Comparison of ENCODE assay signal across 8 cellular contexts in genomic region chr2:111116843-111117665, GRCh38. TPM values are rescaled to one million over a fixed set of nuclear protein-coding genes. Genes with fewer than 3 reads are reported as not detected.
DNase-seq lines count a peak whose midpoint lies in the region; ATAC-seq, FAIRE-seq and TF ChIP-seq lines count a peak whose summit lies in the region.

No MANE protein-coding gene starts in this region.

- TF ChIP-seq CTCF in GM12864 (IDR thresholded peaks at IDR 0.05; ENCODE audit: low read depth, low read length, missing control alignments) (peak; percentile 91), SU-DHL-6 (IDR thresholded peaks at IDR 0.05; ENCODE audit: insufficient read depth, low read length, poor library complexity, severe bottlenecking) (peak; percentile 93), heart left ventricle (IDR thresholded peaks at IDR 0.05) (peak; percentile 77 to 96 (median 85)), pancreas (IDR thresholded peaks at IDR 0.05) (peak; percentile 70 to 83 (median 78))

- H3K36me3 ChIP-seq in SU-DHL-6 (ENCODE audit: low read length) (no peaks in the 10 kb centered on the region), adipocyte (ENCODE audit: control insufficient read depth, insufficient read depth, low read length, severe bottlenecking) (no peaks in the 10 kb centered on the region), heart left ventricle (no peaks in the 10 kb centered on the region), pancreas (no peaks in the 10 kb centered on the region)

- H3K9me2 ChIP-seq in SU-DHL-6 (replicated peaks; ENCODE audit: insufficient read depth, low read length) = no peaks in the 10 kb centered on the region

- H3K4me1 ChIP-seq in adipocyte (ENCODE audit: control insufficient read depth, insufficient read depth, low read length) (peaks cover 11% of the 10 kb centered on the region), heart left ventricle (peaks cover 4 to 51% (median 39%) of the 10 kb centered on the region in 12 donors), pancreas (peaks cover 0 to 11% (median 0%) of the 10 kb centered on the region in 3 donors)

- peaks cover 11% of the 10 kb centered on the region for H3K79me2 ChIP-seq in SU-DHL-6 (ENCODE audit: insufficient read depth, low read length)

- DNase-seq in GM12864 (ENCODE audit: low read depth) = no peak
- peak; percentile 66 for DNase-seq in NCI-H1048 (lab: John Stamatoyannopoulos, UW)
- peak; percentile 91 for DNase-seq in adipocyte (ENCODE audit: low read depth)
- peak; percentile 66 to 82 (median 76) for DNase-seq in heart left ventricle
- DNase-seq in pancreas = peak; percentile 76 to 93 (median 82)
- peak; percentile 75 for DNase-seq in ureter (ENCODE audit: low spot score)

- H3K9ac ChIP-seq in SU-DHL-6 (ENCODE audit: low read length) (no peak overlapping the region), adipocyte (ENCODE audit: low read length) (no peak overlapping the region)

- no peak for FAIRE-seq in pancreas (lab: Jason Lieb, UNC)

- H3K27me3 ChIP-seq in SU-DHL-6 (ENCODE audit: low read length) = no peaks in the 10 kb centered on the region
- H3K27me3 ChIP-seq in adipocyte (replicated peaks; ENCODE audit: control insufficient read depth, insufficient read depth, low read length) = peaks cover 23% of the 10 kb centered on the region
- H3K27me3 ChIP-seq in heart left ventricle = peaks cover 0 to 66% (median 18%) of the 10 kb centered on the region in 9 donors
- peaks cover 0 to 13% (median 0%) of the 10 kb centered on the region in 4 donors for H3K27me3 ChIP-seq in pancreas

- H2AFZ ChIP-seq in SU-DHL-6 (ENCODE audit: low read depth, low read length, severe bottlenecking) = no peak overlapping the region

- WGBS in heart left ventricle, 4 donors = 4 to 6% (median 5%) methylated on average over 33 of the region's 33 CpGs
- 2 to 3% methylated on average over 33 of the region's 33 CpGs for WGBS in pancreas, 2 donors

- peak overlapping the region; percentile 48 for H3K4me2 ChIP-seq in SU-DHL-6 (ENCODE audit: low read depth, low read length, poor library complexity, severe bottlenecking)

- H4K20me1 ChIP-seq in SU-DHL-6 (ENCODE audit: low read depth, low read length) = no peaks in the 10 kb centered on the region

- intact Hi-C loops in heart left ventricle (cut with DNase I) = loop anchor here (2.0 to 10.0 kb wide), 9 partner anchors 302 to 588 kb away; no protein-coding TSS in a partner anchor
- intact Hi-C loops in pancreas (cut with DNase I) = no loop called here

- ATAC-seq in heart left ventricle (peak; percentile 62 to 74 (median 68)), pancreas (peak; percentile 41 to 76 (median 70)), GM21529 (IDR thresholded peaks at IDR 0.05; ENCODE audit: unreplicated experiment) (no peak)

- TF ChIP-seq POLR2A in heart left ventricle (IDR thresholded peaks at IDR 0.05) = no peak

- H3K4me3 ChIP-seq in GM12864 (ENCODE audit: low read depth, low read length) (no peak overlapping the region), SU-DHL-6 (ENCODE audit: insufficient read depth, low read length, poor library complexity, severe bottlenecking) (no peak overlapping the region), adipocyte (ENCODE audit: low read length) (peak overlapping the region; percentile 72), heart left ventricle (peak overlapping the region; percentile 4 to 98 (median 82)), pancreas (peak overlapping the region in 2 of 4 donors; percentile 15 to 45)

- no peaks in the 10 kb centered on the region for H3F3A ChIP-seq in SU-DHL-6 (ENCODE audit: insufficient read depth)

- H3K27ac ChIP-seq in SU-DHL-6 (ENCODE audit: low read depth, low read length) (no peak overlapping the region), heart left ventricle (peak overlapping the region in 2 of 12 donors; percentile 67 to 74), pancreas (no peak overlapping the region)

- H3K9me3 ChIP-seq in SU-DHL-6 (ENCODE audit: insufficient read depth, low read length) (no peaks in the 10 kb centered on the region), adipocyte (ENCODE audit: control insufficient read depth, low read length) (peaks cover 4% of the 10 kb centered on the region), heart left ventricle (no peaks in the 10 kb centered on the region), pancreas (no peaks in the 10 kb centered on the region)

RNA-seq across cellular contexts. Expression of gene BCL2L11, which starts 3.7 kb away (rescaled TPM):
- total RNA-seq in heart left ventricle = 10 to 100 TPM in 3 of 9 donors, 1 to 10 TPM in 6; 4.9 to 16.2 (median 7.3) TPM
- 1 to 10 TPM; 1.9 to 3.5 TPM for polyA plus RNA-seq in heart left ventricle
- 10 to 100 TPM in 3 of 6 donors, 1 to 10 TPM in 3; 5.5 to 14.9 (median 10.0) TPM for total RNA-seq in pancreas
- polyA plus RNA-seq in pancreas = 1 to 10 TPM; 2.7 to 4.4 TPM
- total RNA-seq in ureter = 18.3 TPM

Comparison
In these comparisons a context has a peak if more than half of its experiments do, and no peak if none do; other contexts are left out.
1. H3K4me3 ChIP-seq: peak in adipocyte (single experiment) and heart left ventricle (12 of 12); none in GM12864 (single experiment) and SU-DHL-6 (single experiment).
2. intact Hi-C loops: an anchor here in heart left ventricle (2.0 to 10.0 kb wide); none called in pancreas.
3. Peak in every context shown above with its lines, with median percentiles within 50 percentile points of each other: CTCF ChIP-seq.